Comparison of ENCODE assay signal across 1 cellular context in genomic region chr19:33740811-33741396, GRCh38.
TF ChIP-seq lines count a peak whose summit lies in the region.

No MANE protein-coding gene starts in this region.

TF ChIP-seq in HEK293, 187 proteins besides CTCF, POLR2A, EP300 and RAD21 (continued from another document):
- TF ChIP-seq ZNF660 (tag by site-specific recombination; IDR thresholded peaks at IDR 0.05) (peak; percentile 98), ZNF830 (tag by site-specific recombination; IDR thresholded peaks at IDR 0.05; ENCODE audit: low read depth) (no peak), ZNF580 (tag by site-specific recombination; IDR thresholded peaks at IDR 0.05) (peak; percentile 79), SALL2 (tag by site-specific recombination; IDR thresholded peaks at IDR 0.05; ENCODE audit: borderline replicate concordance) (no peak), BCL6B (tag by site-specific recombination; IDR thresholded peaks at IDR 0.05) (no peak), ZNF302 (tag by site-specific recombination; IDR thresholded peaks at IDR 0.05; ENCODE audit: low read depth) (no peak), ZNF366 (tag by site-specific recombination; conservative IDR thresholded peaks at IDR 0.05) (no peak), ZNF600 (tag by site-specific recombination; IDR thresholded peaks at IDR 0.05) (peak; percentile 63), ZNF280D (tag by site-specific recombination; IDR thresholded peaks at IDR 0.05) (no peak), ZNF707 (tag by site-specific recombination; IDR thresholded peaks at IDR 0.05) (no peak), HOXA7 (CRISPR knock-in tag; IDR thresholded peaks at IDR 0.05; ENCODE audit: borderline replicate concordance) (0 out of 2 replicates have a peak, but pooled peaks have one; percentile 7), ZNF394 (tag by site-specific recombination; IDR thresholded peaks at IDR 0.05; ENCODE audit: borderline replicate concordance) (no peak), PRDM10 (tag by site-specific recombination; IDR thresholded peaks at IDR 0.05) (no peak), ZBTB1 (tag by site-specific recombination; IDR thresholded peaks at IDR 0.05) (no peak), ZBTB26 (tag by site-specific recombination; optimal IDR thresholded peaks at IDR 0.05) (no peak)
